ENCODE assay signal across 20 cellular contexts in genomic region chr5:37615184-37615583, GRCh38.
DNase-seq lines count a peak whose midpoint lies in the region; FAIRE-seq and TF ChIP-seq lines count a peak whose summit lies in the region.
"Had no signal": no experiment of that assay in that cellular context is flagged by ENCODE, and none has a peak within 500 bp of the region (broad histone marks: within the 10 kb centered on the region; RNA-seq: fewer than 3 reads in every experiment).

No MANE protein-coding gene starts in this region.

- H3K27ac Mint-ChIP-seq in type B pancreatic cell = no peak overlapping the region
- no peak overlapping the region for H3K27ac Mint-ChIP-seq in endothelial cell (ENCODE audit: unreplicated experiment)

- no peak overlapping the region for H3K9ac ChIP-seq in endothelial cell of umbilical vein (replicated peaks; ENCODE audit: extremely low read depth, insufficient read depth, low read length)
- H3K9ac ChIP-seq: BLaER1, KMS-11 had no signal

- no peaks in the 10 kb centered on the region for H4K20me1 ChIP-seq in endothelial cell of umbilical vein (replicated peaks; ENCODE audit: control insufficient read depth, extremely low read depth, insufficient read depth, low read length)
- H4K20me1 ChIP-seq: BLaER1 had no signal

- H3K4me1 ChIP-seq in endothelial cell of umbilical vein (ENCODE audit: control insufficient read depth, extremely low read depth, insufficient read depth, low read length) = no peaks in the 10 kb centered on the region
- H3K4me1 ChIP-seq: tibial nerve had no signal

- no peak overlapping the region for H3K27ac ChIP-seq in endothelial cell of umbilical vein (ENCODE audit: insufficient read depth, low read depth, low read length)
- H3K27ac ChIP-seq: BLaER1, KMS-11, tibial nerve had no signal

- H3K4me3 Mint-ChIP-seq in type B pancreatic cell (no peak overlapping the region), endothelial cell (ENCODE audit: unreplicated experiment) (no peak overlapping the region)

- H3K36me3 Mint-ChIP-seq in type B pancreatic cell = no peaks in the 10 kb centered on the region
- H3K36me3 Mint-ChIP-seq in endothelial cell (ENCODE audit: low read depth, unreplicated experiment) = no peaks in the 10 kb centered on the region

- intact Hi-C loops in endothelial cell of umbilical vein (cut with micrococcal nuclease) = no loop called here

- dilution Hi-C loops in endothelial cell of umbilical vein (cut with MboI; ENCODE audit: extremely low pct_ligation_motif_present, low sequenced_read_pairs) = no loop called here

- no peaks in the 10 kb centered on the region for H3K79me2 ChIP-seq in endothelial cell of umbilical vein (ENCODE audit: control insufficient read depth, insufficient read depth, low read length)

- POLR2A ChIA-PET in endothelial cell of umbilical vein (lab: Charles Lee) = no interaction called here

- H3K4me2 ChIP-seq in endothelial cell of umbilical vein (ENCODE audit: insufficient read depth, low read length) = no peak overlapping the region
- H3K4me2 ChIP-seq: BLaER1, KMS-11 had no signal

- H2AFZ ChIP-seq in endothelial cell of umbilical vein (ENCODE audit: low read depth, low read length) = no peak overlapping the region

- TF ChIP-seq CTCF in AG09319 (IDR thresholded peaks at IDR 0.05; ENCODE audit: low read depth, low read length) (no peak), endothelial cell of umbilical vein (IDR thresholded peaks at IDR 0.05; ENCODE audit: extremely low read depth in 1 of 2, insufficient read depth in 1 of 2, low read depth in 1 of 2, low read length in 2 of 2) (no peak), type B pancreatic cell (conservative IDR thresholded peaks at IDR 0.05) (no peak), endothelial cell (IDR thresholded peaks at IDR 0.05; ENCODE audit: unreplicated experiment) (no peak)

- no peak for TF ChIP-seq POLR2A in endothelial cell of umbilical vein (IDR thresholded peaks at IDR 0.05; ENCODE audit: low read depth, low read length)

- H3K9me1 ChIP-seq in endothelial cell of umbilical vein (replicated peaks; ENCODE audit: control insufficient read depth, extremely low read depth, insufficient read depth, low read length) = no peaks in the 10 kb centered on the region

- H3K4me3 ChIP-seq in endothelial cell of umbilical vein (replicated peaks in 1 of 3; ENCODE audit: insufficient read depth in 1 of 3, low read depth in 1 of 3, low read length in 3 of 3) = no peak overlapping the region
- H3K4me3 ChIP-seq: BLaER1, tibial nerve had no signal

- no peaks in the 10 kb centered on the region for H3K36me3 ChIP-seq in endothelial cell of umbilical vein (ENCODE audit: control insufficient read depth in 2 of 2, extremely low read depth in 1 of 2, insufficient read depth in 2 of 2, low read length in 2 of 2)
- H3K36me3 ChIP-seq: tibial nerve had no signal

- CTCF ChIA-PET in endothelial cell of umbilical vein (lab: Charles Lee) = no interaction called here

- H3K27me3 Mint-ChIP-seq in type B pancreatic cell (no peaks in the 10 kb centered on the region), endothelial cell (ENCODE audit: unreplicated experiment) (no peaks in the 10 kb centered on the region)

- no peaks in the 10 kb centered on the region for H3K27me3 ChIP-seq in endothelial cell of umbilical vein (ENCODE audit: control insufficient read depth in 2 of 2, insufficient read depth in 2 of 2, low read length in 2 of 2)
- H3K27me3 ChIP-seq: BLaER1, tibial nerve had no signal

- BruUV-seq in endothelial cell of umbilical vein (replicated peaks; lab: Mats Ljungman, UMichigan) = no TSS peak

- H3K9me3 ChIP-seq in endothelial cell of umbilical vein (replicated peaks; ENCODE audit: control insufficient read depth, insufficient read depth, low read length) = no peaks in the 10 kb centered on the region
- H3K9me3 ChIP-seq: BLaER1, tibial nerve had no signal

- DNase-seq in AG09319 (ENCODE audit: extremely low read depth, low read depth) (peak; percentile 48), M059J (ENCODE audit: low read depth) (peak; percentile 82), endothelial cell of umbilical vein (ENCODE audit: low read depth, low spot score) (peak; percentile 48), non-pigmented ciliary epithelial cell (ENCODE audit: low read depth) (peak; percentile 81), type B pancreatic cell (ENCODE audit: extremely low spot score, unreplicated experiment) (no peak), endothelial cell (ENCODE audit: low spot score) (no peak), NCI-H345 treated with DMSO at 0.1 percent for 48 hours (lab: John Stamatoyannopoulos, UW; ENCODE audit: unreplicated experiment) (no peak)
- no peak for DNase-seq in activated T-cell treated with anti-CD3 and anti-CD28 coated beads, Interleukin-2, amount 50 U/mL, for 48 hours
- DNase-seq: activated CD4-positive, alpha-beta T cell treated with anti-CD3 and anti-CD28 coated beads, Interleukin-2, amount 50 U/mL, for 4 hours; foreskin melanocyte; kidney glomerular epithelial cell; NCI-H1694; NCI-H526 treated with DMSO at 0.1 percent for 48 hours; RPMI8226; stimulated activated CD8-positive, alpha-beta memory T cell treated with anti-CD3 and anti-CD28 coated beads, Interleukin-4, amount 100 ng/mL, for 48 hours had no signal

- H3K4me1 Mint-ChIP-seq in type B pancreatic cell (ENCODE audit: unreplicated experiment) = no peaks in the 10 kb centered on the region
- no peaks in the 10 kb centered on the region for H3K4me1 Mint-ChIP-seq in endothelial cell (ENCODE audit: unreplicated experiment)

- no peaks in the 10 kb centered on the region for H3K9me3 Mint-ChIP-seq in type B pancreatic cell
- no peaks in the 10 kb centered on the region for H3K9me3 Mint-ChIP-seq in endothelial cell (ENCODE audit: unreplicated experiment)

- FAIRE-seq in endothelial cell of umbilical vein (lab: Jason Lieb, UNC) = no peak
- FAIRE-seq: bronchial epithelial cell, GM19239 had no signal

TF ChIP-seq in endothelial cell of umbilical vein, 7 proteins besides CTCF, POLR2A, EP300 and RAD21:
- TF ChIP-seq GATA2 (IDR thresholded peaks at IDR 0.05; ENCODE audit: insufficient read depth, insufficient read length, low read depth, low read length) (no peak), MYC (IDR thresholded peaks at IDR 0.05; ENCODE audit: low read depth, low read length) (no peak), JUN (IDR thresholded peaks at IDR 0.05; ENCODE audit: borderline replicate concordance, insufficient read depth, insufficient read length, low read depth) (peak; percentile 15), MAX (IDR thresholded peaks at IDR 0.05; ENCODE audit: insufficient read depth, insufficient read length) (no peak), EZH2 (IDR thresholded peaks at IDR 0.05; ENCODE audit: borderline replicate concordance, low read depth, low read length, severe bottlenecking) (no peak), POLR2AphosphoS5 (IDR thresholded peaks at IDR 0.05; ENCODE audit: insufficient read depth, low read depth, low read length) (no peak), FOS (IDR thresholded peaks at IDR 0.05; ENCODE audit: borderline replicate concordance, insufficient read depth, low read length) (no peak)

Comparison
In these comparisons a context has a peak if more than half of its experiments do, and no peak if none do; other contexts are left out.
1. DNase-seq: peak in AG09319 (single experiment), M059J (single experiment), endothelial cell of umbilical vein (single experiment) and non-pigmented ciliary epithelial cell (single experiment); none in type B pancreatic cell (single experiment), endothelial cell (single experiment), NCI-H345 treated with DMSO at 0.1 percent for 48 hours (single experiment) and activated T-cell treated with anti-CD3 and anti-CD28 coated beads, Interleukin-2, amount 50 U/mL, for 48 hours (0 of 2).